Comparison of ENCODE assay signal across 8 cellular contexts in genomic region chrX:131816551-131817136, GRCh38.
DNase-seq lines count a peak whose midpoint lies in the region; ATAC-seq and TF ChIP-seq lines count a peak whose summit lies in the region.

No MANE protein-coding gene starts in this region.

- H3K36me3 ChIP-seq in HEK293 (ENCODE audit: control insufficient read depth in 2 of 2, insufficient read depth in 1 of 2, low read length in 2 of 2) = peaks cover 3 to 15% of the 10 kb centered on the region in 2 experiments; a peak in 2 of 3 replicates
- H3K36me3 ChIP-seq in Peyer's patch = no peaks in the 10 kb centered on the region

- CTCF ChIA-PET in HEK293 (lab: Yijun Ruan, JAX) = interaction anchor here (0.6 to 1.8 kb wide), 8 partner anchors 10 to 1754 kb away, joined by 3 to 6 read pairs (median 4); no protein-coding TSS in a partner anchor

- no peak for TF ChIP-seq POLR2A in Peyer's patch (IDR thresholded peaks at IDR 0.05)

- no peaks in the 10 kb centered on the region for H3K9me3 Mint-ChIP-seq in activated naive CD4-positive, alpha-beta T cell treated with anti-CD3 and anti-CD28 coated beads, Interleukin-2, amount 50 U/mL, for 72 hours

- no peak overlapping the region; the same call in 1 of the 2 replicates for H3K27ac ChIP-seq in HEK293 (ENCODE audit: extremely low read depth, low read depth, low read length)
- H3K27ac ChIP-seq in Peyer's patch = peak overlapping the region in 3 of 4 donors; percentile 35 to 57 (median 35)

- DNase-seq in ELR (ENCODE audit: low read depth) (peak; percentile 40), Peyer's patch (peak in 2 of 3 donors; percentile 85 to 93), hypothalamus (lab: John Stamatoyannopoulos, UW) (peak in 31 of 51 donors; percentile 1 to 76 (median 12)), DMS153 (lab: John Stamatoyannopoulos, UW) (no peak), NCI-H748 treated with DMSO at 0.1 percent for 48 hours (lab: John Stamatoyannopoulos, UW) (no peak)
- peak in 1 of 2 donors; percentile 46 for DNase-seq in activated naive CD4-positive, alpha-beta T cell treated with anti-CD3 and anti-CD28 coated beads, Interleukin-2, amount 50 U/mL, for 72 hours (ENCODE audit: low spot score in 2 of 2)
- DNase-seq in stimulated activated CD4-positive, alpha-beta T cell treated with anti-CD3 and anti-CD28 coated beads, Interleukin-4, amount 100 ng/mL, for 4 hours = peak; percentile 43 to 69

- H3K4me1 ChIP-seq in HEK293 (ENCODE audit: control insufficient read depth, insufficient read depth, low read length) = no peaks in the 10 kb centered on the region
- no peaks in the 10 kb centered on the region for H3K4me1 ChIP-seq in Peyer's patch

- TF ChIP-seq CTCF in HEK293 (tag by site-specific recombination; IDR thresholded peaks at IDR 0.05) = peak; percentile 83
- TF ChIP-seq CTCF in Peyer's patch (IDR thresholded peaks at IDR 0.05) = peak; percentile 25 to 81 (median 37)

- H3K27ac Mint-ChIP-seq in activated naive CD4-positive, alpha-beta T cell treated with anti-CD3 and anti-CD28 coated beads, Interleukin-2, amount 50 U/mL, for 72 hours = peak overlapping the region; percentile 66 to 78

- H3K9me3 ChIP-seq in HEK293 (ENCODE audit: control insufficient read depth, insufficient read depth, low read depth, low read length) = no peaks in the 10 kb centered on the region
- no peaks in the 10 kb centered on the region for H3K9me3 ChIP-seq in Peyer's patch

- ATAC-seq in activated naive CD4-positive, alpha-beta T cell treated with anti-CD3 and anti-CD28 coated beads, Interleukin-2, amount 50 U/mL, for 72 hours = peak; percentile 49 to 71

- H3K36me3 Mint-ChIP-seq in activated naive CD4-positive, alpha-beta T cell treated with anti-CD3 and anti-CD28 coated beads, Interleukin-2, amount 50 U/mL, for 72 hours = peaks cover 0 to 12% of the 10 kb centered on the region in 2 donors

- H3K4me3 ChIP-seq in HEK293 (ENCODE audit: low read depth, low read length) = no peak overlapping the region
- H3K4me3 ChIP-seq in Peyer's patch = peak overlapping the region in 2 of 4 donors; percentile 34 to 55

- POLR2A ChIA-PET in HEK293 (lab: Yijun Ruan, JAX) = no interaction called here

- H3K27me3 ChIP-seq in Peyer's patch = no peaks in the 10 kb centered on the region

TF ChIP-seq in HEK293, 187 proteins besides CTCF, POLR2A, EP300 and RAD21 (continues in another document):
- TF ChIP-seq ZNF175 (tag by site-specific recombination; IDR thresholded peaks at IDR 0.05) = no peak
- no peak for TF ChIP-seq ZNF10 (tag by site-specific recombination; IDR thresholded peaks at IDR 0.05)
- TF ChIP-seq EGR2 (tag by site-specific recombination; IDR thresholded peaks at IDR 0.05; ENCODE audit: low read depth) = no peak
- TF ChIP-seq ZBTB10 (tag by site-specific recombination; IDR thresholded peaks at IDR 0.05) = no peak
- TF ChIP-seq ZNF473 (tag by site-specific recombination; IDR thresholded peaks at IDR 0.05) = no peak
- no peak for TF ChIP-seq ZNF791 (tag by site-specific recombination; IDR thresholded peaks at IDR 0.05)
- no peak for TF ChIP-seq MYNN (tag by site-specific recombination; IDR thresholded peaks at IDR 0.05; ENCODE audit: borderline replicate concordance)
- TF ChIP-seq ZBTB1 (tag by site-specific recombination; IDR thresholded peaks at IDR 0.05) = no peak
- TF ChIP-seq BCL11A (tag by site-specific recombination; IDR thresholded peaks at IDR 0.05; ENCODE audit: low read depth) = no peak
- TF ChIP-seq ZNF600 (tag by site-specific recombination; IDR thresholded peaks at IDR 0.05) = no peak
- TF ChIP-seq ZNF645 (tag by site-specific recombination; IDR thresholded peaks at IDR 0.05) = no peak
- TF ChIP-seq ZBTB6 (tag by site-specific recombination; IDR thresholded peaks at IDR 0.05) = no peak
- TF ChIP-seq ZBTB11 (tag by site-specific recombination; conservative IDR thresholded peaks at IDR 0.05; ENCODE audit: low read depth) = peak; percentile 43
- TF ChIP-seq TRIM28 (IDR thresholded peaks at IDR 0.05; ENCODE audit: borderline replicate concordance, low read length) = no peak
- TF ChIP-seq SP7 (tag by site-specific recombination; IDR thresholded peaks at IDR 0.05) = 0 out of 2 replicates have a peak, but pooled peaks have one; percentile 25
- no peak for TF ChIP-seq ZNF266 (tag by site-specific recombination; IDR thresholded peaks at IDR 0.05; ENCODE audit: low read depth)
- no peak for TF ChIP-seq ZSCAN18 (tag by site-specific recombination; IDR thresholded peaks at IDR 0.05)
- peak; percentile 57; the same call in 1 of the 2 replicates for TF ChIP-seq ZNF629 (tag by site-specific recombination; IDR thresholded peaks at IDR 0.05)
- no peak for TF ChIP-seq ZNF19 (tag by site-specific recombination; IDR thresholded peaks at IDR 0.05; ENCODE audit: low read depth)
- no peak for TF ChIP-seq GLI2 (tag by site-specific recombination; IDR thresholded peaks at IDR 0.05; ENCODE audit: borderline replicate concordance, low read depth)
- no peak for TF ChIP-seq ZEB2 (tag by site-specific recombination; IDR thresholded peaks at IDR 0.05)

Comparison
In these comparisons a context has a peak if more than half of its experiments do, and no peak if none do; other contexts are left out.
1. DNase-seq: peak in ELR (single experiment), Peyer's patch (2 of 3), hypothalamus (31 of 51) and stimulated activated CD4-positive, alpha-beta T cell treated with anti-CD3 and anti-CD28 coated beads, Interleukin-4, amount 100 ng/mL, for 4 hours (2 of 2); none in DMS153 (single experiment) and NCI-H748 treated with DMSO at 0.1 percent for 48 hours (single experiment).